In the genomic region with DNA sequence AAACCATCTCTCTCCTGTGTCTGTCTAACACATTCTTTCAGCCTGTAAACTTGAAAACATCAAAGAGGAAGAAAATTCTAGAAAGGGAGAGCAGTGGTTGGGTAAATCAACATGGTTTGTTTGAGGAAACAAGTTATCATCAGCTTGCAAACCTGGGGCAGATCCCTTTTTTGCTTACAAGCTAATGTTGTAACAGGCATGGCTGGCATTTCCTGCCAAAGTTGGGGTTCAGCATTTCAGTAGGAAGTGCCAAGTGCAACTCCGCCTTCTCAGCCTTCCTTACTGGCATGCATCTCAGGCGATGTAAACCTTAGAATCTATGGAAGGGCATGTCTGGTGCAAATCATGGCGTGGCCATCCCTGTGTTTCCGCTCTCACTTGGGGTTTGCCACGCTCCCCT, we compare ENCODE assay signal across 13 cellular contexts.
A peak's percentile ranks its signal among the peaks of the same experiment; 100 is the strongest.
DNase-seq lines count a peak whose midpoint lies in the region; ATAC-seq, FAIRE-seq and TF ChIP-seq lines count a peak whose summit lies in the region.
"Had no signal": no experiment of that assay in that cellular context is flagged by ENCODE, and none has a peak within 500 bp of the region (broad histone marks: within the 10 kb centered on the region; RNA-seq: fewer than 3 reads in every experiment).

No MANE protein-coding gene starts in this region.

- H3K4me1 ChIP-seq in A549 (peaks cover 67% of the 10 kb centered on the region), pancreas (peaks cover 0 to 23% (median 3%) of the 10 kb centered on the region in 3 donors)

- no peak for TF ChIP-seq EP300 in A549 (IDR thresholded peaks at IDR 0.05)

- H3K9me3 ChIP-seq in A549 (no peaks in the 10 kb centered on the region), pancreas (no peaks in the 10 kb centered on the region)
- H3K9me3 ChIP-seq: suprapubic skin had no signal

- no peak for TF ChIP-seq POLR2A in A549 (IDR thresholded peaks at IDR 0.05; ENCODE audit: low read length)

- no peak for FAIRE-seq in A549 (lab: Jason Lieb, UNC)
- FAIRE-seq in pancreas (lab: Jason Lieb, UNC) = no peak

- no peaks in the 10 kb centered on the region for H3K27me3 ChIP-seq in pancreas
- H3K27me3 ChIP-seq: suprapubic skin had no signal

- no peak for TF ChIP-seq RAD21 in A549 (conservative IDR thresholded peaks at IDR 0.05 in 1 of 2, IDR thresholded peaks at IDR 0.05 in 1 of 2)

- no peaks in the 10 kb centered on the region for H3K36me3 ChIP-seq in pancreas
- H3K36me3 ChIP-seq: suprapubic skin had no signal

- CTCF ChIA-PET in A549 (lab: Yijun Ruan, JAX) = interaction anchor here (0.7 to 2.2 kb wide), 4 partner anchors 15 to 280 kb away, joined by 3 to 8 read pairs (median 4); no protein-coding TSS in a partner anchor

- peak overlapping the region; percentile 57 for H3K4me2 ChIP-seq in A549

- peak overlapping the region; percentile 29 to 63; a peak in 5 of 6 replicates for H3K27ac ChIP-seq in A549
- H3K27ac ChIP-seq in pancreas = peak overlapping the region in 2 of 4 donors; percentile 48
- H3K27ac ChIP-seq: suprapubic skin had no signal

- WGBS in A549 (ENCODE audit: missing lambda C conversion rate) = 95% methylated on average over 5 of the region's 5 CpGs
- 92 to 94% methylated on average over 5 of the region's 5 CpGs for WGBS in pancreas, 2 donors

- POLR2A ChIA-PET in A549 (lab: Yijun Ruan, JAX) = interaction anchor here (1.1 kb wide), 1 partner anchor 15 kb away, joined by 3 read pairs; no protein-coding TSS in a partner anchor

- peak in 1 of 2 experiments; percentile 34; a peak in 1 of 6 replicates for ATAC-seq in A549
- ATAC-seq in pancreas = peak in 3 of 4 donors; percentile 28 to 33 (median 30)
- no peak for ATAC-seq in GM18867 (IDR thresholded peaks at IDR 0.05; ENCODE audit: unreplicated experiment)

- no peak for TF ChIP-seq CTCF in A549 (IDR thresholded peaks at IDR 0.05)
- no peak for TF ChIP-seq CTCF in pancreas (IDR thresholded peaks at IDR 0.05)

- DNase-seq in A549 (ENCODE audit: low read depth in 1 of 2, low spot score in 1 of 2) = no peak
- DNase-seq in NCI-H226 = peak; percentile 66
- DNase-seq in cardiac septum (ENCODE audit: low spot score) = peak; percentile 84
- DNase-seq in pancreas = peak in 1 of 6 donors; percentile 14
- DNase-seq in activated naive CD4-positive, alpha-beta T cell (lab: John Stamatoyannopoulos, UW) = no peak
- DNase-seq in GM19238 (ENCODE audit: insufficient read length, low spot score) = no peak
- no peak for DNase-seq in activated gamma-delta T cell (lab: John Stamatoyannopoulos, UW)
- DNase-seq: foreskin fibroblast, left colon, NCI-H1417 treated with DMSO at 0.1 percent for 48 hours had no signal

- intact Hi-C loops in cardiac septum (cut with DNase I) = no loop called here
- intact Hi-C loops in pancreas (cut with DNase I) = no loop called here

- H3K4me3 ChIP-seq in A549 = no peak overlapping the region
- no peak overlapping the region for H3K4me3 ChIP-seq in pancreas
- H3K4me3 ChIP-seq: coronary artery, suprapubic skin had no signal

TF ChIP-seq in A549, 52 proteins besides CTCF, POLR2A, EP300 and RAD21:
- TF ChIP-seq, protein P1, sequence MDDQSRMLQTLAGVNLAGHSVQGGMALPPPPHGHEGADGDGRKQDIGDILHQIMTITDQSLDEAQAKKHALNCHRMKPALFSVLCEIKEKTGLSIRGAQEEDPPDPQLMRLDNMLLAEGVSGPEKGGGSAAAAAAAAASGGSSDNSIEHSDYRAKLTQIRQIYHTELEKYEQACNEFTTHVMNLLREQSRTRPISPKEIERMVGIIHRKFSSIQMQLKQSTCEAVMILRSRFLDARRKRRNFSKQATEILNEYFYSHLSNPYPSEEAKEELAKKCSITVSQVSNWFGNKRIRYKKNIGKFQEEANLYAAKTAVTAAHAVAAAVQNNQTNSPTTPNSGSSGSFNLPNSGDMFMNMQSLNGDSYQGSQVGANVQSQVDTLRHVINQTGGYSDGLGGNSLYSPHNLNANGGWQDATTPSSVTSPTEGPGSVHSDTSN (IDR thresholded peaks at IDR 0.05) = no peak
- no peak for TF ChIP-seq RFX5 (IDR thresholded peaks at IDR 0.05)
- no peak for TF ChIP-seq TP53 (CRISPR knock-in tag; IDR thresholded peaks at IDR 0.05)
- TF ChIP-seq CBX8 (IDR thresholded peaks at IDR 0.05) = no peak
- TF ChIP-seq HOXB5 (CRISPR knock-in tag; IDR thresholded peaks at IDR 0.05) = no peak
- no peak for TF ChIP-seq JUN (IDR thresholded peaks at IDR 0.05)
- TF ChIP-seq, protein P2, sequence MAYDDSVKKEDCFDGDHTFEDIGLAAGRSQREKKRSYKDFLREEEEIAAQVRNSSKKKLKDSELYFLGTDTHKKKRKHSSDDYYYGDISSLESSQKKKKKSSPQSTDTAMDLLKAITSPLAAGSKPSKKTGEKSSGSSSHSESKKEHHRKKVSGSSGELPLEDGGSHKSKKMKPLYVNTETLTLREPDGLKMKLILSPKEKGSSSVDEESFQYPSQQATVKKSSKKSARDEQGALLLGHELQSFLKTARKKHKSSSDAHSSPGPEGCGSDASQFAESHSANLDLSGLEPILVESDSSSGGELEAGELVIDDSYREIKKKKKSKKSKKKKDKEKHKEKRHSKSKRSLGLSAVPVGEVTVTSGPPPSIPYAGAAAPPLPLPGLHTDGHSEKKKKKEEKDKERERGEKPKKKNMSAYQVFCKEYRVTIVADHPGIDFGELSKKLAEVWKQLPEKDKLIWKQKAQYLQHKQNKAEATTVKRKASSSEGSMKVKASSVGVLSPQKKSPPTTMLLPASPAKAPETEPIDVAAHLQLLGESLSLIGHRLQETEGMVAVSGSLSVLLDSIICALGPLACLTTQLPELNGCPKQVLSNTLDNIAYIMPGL (CRISPR knock-in tag; IDR thresholded peaks at IDR 0.05; ENCODE audit: borderline replicate concordance) = no peak
- no peak for TF ChIP-seq MAZ (IDR thresholded peaks at IDR 0.05; ENCODE audit: borderline replicate concordance, low read depth, low read length)
- TF ChIP-seq, protein P3, sequence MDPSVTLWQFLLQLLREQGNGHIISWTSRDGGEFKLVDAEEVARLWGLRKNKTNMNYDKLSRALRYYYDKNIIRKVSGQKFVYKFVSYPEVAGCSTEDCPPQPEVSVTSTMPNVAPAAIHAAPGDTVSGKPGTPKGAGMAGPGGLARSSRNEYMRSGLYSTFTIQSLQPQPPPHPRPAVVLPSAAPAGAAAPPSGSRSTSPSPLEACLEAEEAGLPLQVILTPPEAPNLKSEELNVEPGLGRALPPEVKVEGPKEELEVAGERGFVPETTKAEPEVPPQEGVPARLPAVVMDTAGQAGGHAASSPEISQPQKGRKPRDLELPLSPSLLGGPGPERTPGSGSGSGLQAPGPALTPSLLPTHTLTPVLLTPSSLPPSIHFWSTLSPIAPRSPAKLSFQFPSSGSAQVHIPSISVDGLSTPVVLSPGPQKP (IDR thresholded peaks at IDR 0.05; ENCODE audit: low read depth, low read length) = no peak
- TF ChIP-seq NPAS2 (CRISPR knock-in tag; IDR thresholded peaks at IDR 0.05; ENCODE audit: borderline replicate concordance) = no peak
- TF ChIP-seq MYC (IDR thresholded peaks at IDR 0.05; ENCODE audit: borderline replicate concordance, low read length) = no peak
- TF ChIP-seq TFCP2L1 (CRISPR knock-in tag; IDR thresholded peaks at IDR 0.05) = no peak
- TF ChIP-seq RNF2 (IDR thresholded peaks at IDR 0.05; ENCODE audit: borderline replicate concordance, low read depth) = no peak
- TF ChIP-seq RCOR1 (IDR thresholded peaks at IDR 0.05; ENCODE audit: low read depth, low read length) = no peak
- TF ChIP-seq FOXS1 (CRISPR knock-in tag; IDR thresholded peaks at IDR 0.05) = no peak
- TF ChIP-seq FOSB (CRISPR knock-in tag; IDR thresholded peaks at IDR 0.05) = no peak
- no peak for TF ChIP-seq HEYL (CRISPR knock-in tag; IDR thresholded peaks at IDR 0.05)

Comparison
In these comparisons a context has a peak if more than half of its experiments do, and no peak if none do; other contexts are left out.
1. DNase-seq: peak in NCI-H226 (single experiment) and cardiac septum (single experiment); none in A549 (0 of 2), activated naive CD4-positive, alpha-beta T cell (0 of 4), GM19238 (single experiment) and activated gamma-delta T cell (single experiment).